26 cellular contexts compared by ENCODE assay signal in genomic region chr2:175398848-175399247, GRCh38.
"Had no signal": no experiment of that assay in that cellular context is flagged by ENCODE, and none has a peak within 500 bp of the region (broad histone marks: within the 10 kb centered on the region; RNA-seq: fewer than 3 reads in every experiment).

No MANE protein-coding gene starts in this region.

- H3K4me1 ChIP-seq: ascending aorta, breast epithelium, colonic mucosa, esophagus squamous epithelium had no signal

- H3K4me3 ChIP-seq: ascending aorta, breast epithelium, cardiac muscle cell, colonic mucosa, esophagus squamous epithelium had no signal

- H3K27me3 ChIP-seq: ascending aorta, breast epithelium, cardiac muscle cell, colonic mucosa, esophagus squamous epithelium had no signal

- ATAC-seq: activated CD4-positive, alpha-beta T cell treated with anti-CD3 and anti-CD28 coated beads for 36 hours; activated CD8-positive, alpha-beta memory T cell treated with anti-CD3 and anti-CD28 coated beads, Interleukin-2, amount 10 ng/mL, durations not matched to agents 7 days and 5 days; activated CD8-positive, alpha-beta T cell treated with anti-CD3 and anti-CD28 coated beads, Interleukin-2, amount 10 ng/mL, durations not matched to agents 7 days and 5 days; activated naive CD8-positive, alpha-beta T cell treated with anti-CD3 and anti-CD28 coated beads, Interleukin-2, amount 50 U/mL, for 24 hours had no signal

- DNase-seq: activated CD4-positive, alpha-beta memory T cell treated with anti-CD3 and anti-CD28 coated beads for 36 hours; activated CD4-positive, alpha-beta T cell treated with anti-CD3 and anti-CD28 coated beads for 36 hours; activated CD4-positive, alpha-beta T cell treated with anti-CD3 and anti-CD28 coated beads, Interleukin-2, amount 10 ng/mL, durations not matched to agents 24 days and 14 days; activated CD4-positive, CD25-positive, alpha-beta regulatory T cell; activated CD4-positive, CD25-positive, alpha-beta regulatory T cell treated with anti-CD3 and anti-CD28 coated beads, Interleukin-2, amount 50 U/mL, for 72 hours; activated CD8-positive, alpha-beta memory T cell treated with anti-CD3 and anti-CD28 coated beads, Interleukin-2, amount 10 ng/mL, durations not matched to agents 7 days and 5 days; activated CD8-positive, alpha-beta memory T cell treated with anti-CD3 and anti-CD28 coated beads, Interleukin-2, amount 50 U/mL, for 4 hours; activated CD8-positive, alpha-beta T cell treated with anti-CD3 and anti-CD28 coated beads, Interleukin-2, amount 10 ng/mL, durations not matched to agents 7 days and 5 days; activated effector memory CD4-positive, alpha-beta T cell treated with anti-CD3 and anti-CD28 coated beads, Interleukin-2, amount 50 U/mL, for 16 hours; activated naive CD4-positive, alpha-beta T cell treated with anti-CD3 and anti-CD28 coated beads for 36 hours; activated naive CD8-positive, alpha-beta T cell treated with anti-CD3 and anti-CD28 coated beads for 36 hours; activated naive CD8-positive, alpha-beta T cell treated with anti-CD3 and anti-CD28 coated beads, Interleukin-2, amount 50 U/mL, for 24 hours; activated T-cell treated with anti-CD3 and anti-CD28 coated beads, Interleukin-2, amount 50 U/mL, for 1 hour; activated T-cell treated with anti-CD3 and anti-CD28 coated beads, Interleukin-2, amount 50 U/mL, for 48 hours; central memory CD4-positive, alpha-beta T cell; cerebellar nuclear complex; colonic mucosa; effector CD8-positive, alpha-beta T cell; esophagus squamous epithelium; foreskin fibroblast; glutamatergic neuron; T-helper 2 cell had no signal

- H3K36me3 ChIP-seq: ascending aorta, breast epithelium, cardiac muscle cell, colonic mucosa, esophagus squamous epithelium had no signal

- H3K9me3 ChIP-seq: ascending aorta, breast epithelium, colonic mucosa, esophagus squamous epithelium had no signal

- H3K27ac ChIP-seq: ascending aorta, breast epithelium, cardiac muscle cell, colonic mucosa, epithelial cell of prostate, esophagus squamous epithelium had no signal
